Comparison of ENCODE assay signal across 6 cellular contexts in genomic region chr12:48998497-48999353, GRCh38. TPM values are rescaled to one million over a fixed set of nuclear protein-coding genes. Genes with fewer than 3 reads are reported as not detected.
DNase-seq lines count a peak whose midpoint lies in the region; ATAC-seq and TF ChIP-seq lines count a peak whose summit lies in the region.

No MANE protein-coding gene starts in this region.

- TF ChIP-seq CTCF in left ventricle myocardium inferior (IDR thresholded peaks at IDR 0.05; ENCODE audit: borderline replicate concordance) (no peak), thoracic aorta (IDR thresholded peaks at IDR 0.05) (no peak)

- H3K4me3 ChIP-seq in left ventricle myocardium inferior (peak overlapping the region; percentile 69), thoracic aorta (peak overlapping the region; percentile 68)

- intact Hi-C loops in left ventricle myocardium inferior (cut with micrococcal nuclease), result no loop called here

- H3K9me3 ChIP-seq in left ventricle myocardium inferior (replicated peaks) (no peaks in the 10 kb centered on the region), thoracic aorta (no peaks in the 10 kb centered on the region)

- peaks cover 64% of the 10 kb centered on the region for H3K4me1 ChIP-seq in left ventricle myocardium inferior
- peaks cover 28 to 40% of the 10 kb centered on the region in 2 donors for H3K4me1 ChIP-seq in thoracic aorta (ENCODE audit: control insufficient read depth in 1 of 2, low read depth in 2 of 2)

- no peak overlapping the region for H3K27ac ChIP-seq in left ventricle myocardium inferior (replicated peaks)
- H3K27ac ChIP-seq in thoracic aorta, result no peak overlapping the region

- H3K36me3 ChIP-seq in left ventricle myocardium inferior (peaks cover 34% of the 10 kb centered on the region), thoracic aorta (peaks cover 15% of the 10 kb centered on the region)

- ATAC-seq in SK-N-SH treated with all-trans-retinoic acid at 6 μM for 48 hours (peak; percentile 17), thoracic aorta (ENCODE audit: insufficient number of reproducible peaks, low FRiP score, low read depth) (no peak), HG03175 (IDR thresholded peaks at IDR 0.05; ENCODE audit: unreplicated experiment) (no peak)

- DNase-seq in DMS53 (lab: John Stamatoyannopoulos, UW) (peak; percentile 81), DMS53 treated with DMSO at 0.1 percent for 48 hours (lab: John Stamatoyannopoulos, UW; ENCODE audit: unreplicated experiment) (no peak), left ventricle myocardium inferior (no peak), thoracic aorta (ENCODE audit: low spot score) (no peak)

- H3K27me3 ChIP-seq in left ventricle myocardium inferior (ENCODE audit: low read depth) (peaks cover 69% of the 10 kb centered on the region), thoracic aorta (replicated peaks; ENCODE audit: insufficient read depth) (peaks cover 10% of the 10 kb centered on the region)

TF ChIP-seq in SK-N-SH treated with all-trans-retinoic acid at 6 μM for 48 hours, 23 proteins besides CTCF, POLR2A, EP300 and RAD21:
- TF ChIP-seq ZNF70 (CRISPR knock-in tag; IDR thresholded peaks at IDR 0.05) (no peak), GLIS3 (CRISPR knock-in tag; IDR thresholded peaks at IDR 0.05) (no peak), TCF4 (CRISPR knock-in tag; IDR thresholded peaks at IDR 0.05; ENCODE audit: borderline replicate concordance) (no peak), ARNTL (CRISPR knock-in tag; IDR thresholded peaks at IDR 0.05; ENCODE audit: borderline replicate concordance, low read depth) (no peak), CREB5 (CRISPR knock-in tag; IDR thresholded peaks at IDR 0.05; ENCODE audit: low read depth) (no peak), PPARA (CRISPR knock-in tag; IDR thresholded peaks at IDR 0.05; ENCODE audit: borderline replicate concordance) (no peak), ISL1 (CRISPR knock-in tag; IDR thresholded peaks at IDR 0.05) (no peak), ZC3H10 (CRISPR knock-in tag; IDR thresholded peaks at IDR 0.05) (no peak), PATZ1 (CRISPR knock-in tag; IDR thresholded peaks at IDR 0.05; ENCODE audit: borderline replicate concordance) (no peak), BACH2 (CRISPR knock-in tag; IDR thresholded peaks at IDR 0.05; ENCODE audit: borderline replicate concordance) (no peak), OSR1 (CRISPR knock-in tag; IDR thresholded peaks at IDR 0.05) (no peak), CSRNP3 (CRISPR knock-in tag; IDR thresholded peaks at IDR 0.05) (no peak), ZNF565 (CRISPR knock-in tag; conservative IDR thresholded peaks at IDR 0.05; ENCODE audit: low read depth) (no peak), ESRRG (CRISPR knock-in tag; IDR thresholded peaks at IDR 0.05) (no peak), RARB (CRISPR knock-in tag; IDR thresholded peaks at IDR 0.05) (no peak)

RNA-seq across cellular contexts. Expression of gene DDN, which starts 0.5 kb away (rescaled TPM):
- total RNA-seq in left ventricle myocardium inferior (1.4 TPM), thoracic aorta (under 1 TPM in 1 of 2 donors, not detected in 1; 0.14 TPM)

RNA-seq across cellular contexts. Expression of gene PRKAG1, which starts 19.9 kb away (rescaled TPM):
- 104 TPM for total RNA-seq in left ventricle myocardium inferior
- total RNA-seq in thoracic aorta, result 10 to 100 TPM; 53.2 to 68.1 TPM

RNA-seq across cellular contexts. Expression of gene WNT1, which starts 20.6 kb away (rescaled TPM):
- total RNA-seq in left ventricle myocardium inferior (not detected), thoracic aorta (1 to 10 TPM in 1 of 2 donors, not detected in 1; 1.2 TPM)

RNA-seq across cellular contexts. Expression of gene WNT10B, which starts 27.2 kb away (rescaled TPM):
- total RNA-seq in left ventricle myocardium inferior (0.44 TPM), thoracic aorta (1 to 10 TPM in 1 of 2 donors, under 1 TPM in 1; 0.54 to 2.3 TPM)

RNA-seq across cellular contexts. Expression of gene ARF3, which starts 41.4 kb away (rescaled TPM):
- total RNA-seq in left ventricle myocardium inferior (49.6 TPM), thoracic aorta (10 to 100 TPM; 63.4 to 65.8 TPM)
